8 cellular contexts compared by ENCODE assay signal in genomic region chr14:89041245-89041585, GRCh38.
DNase-seq lines count a peak whose midpoint lies in the region; ATAC-seq and TF ChIP-seq lines count a peak whose summit lies in the region.

No MANE protein-coding gene starts in this region.

- in situ Hi-C loops in transverse colon (cut with MboI; ENCODE audit: low pct_ligation_motif_present in 1 of 4, low pct_unique_long_range_greater_than_20kb in 1 of 4, low sequenced_read_pairs in 3 of 4): loop anchor here (5.0 to 25.0 kb wide), 6 partner anchors 346 to 1196 kb away; partner anchors contain the start of gene FOXN3 (in 1 of the 4)

- H3K4me3 ChIP-seq in transverse colon (peak overlapping the region in 3 of 4 donors; percentile 23 to 44 (median 24)), MG63 (no peak overlapping the region)

- H3K27me3 ChIP-seq in layer of hippocampus (ENCODE audit: control insufficient read depth, insufficient read depth, low read length) (no peaks in the 10 kb centered on the region), transverse colon (no peaks in the 10 kb centered on the region), MG63 (no peaks in the 10 kb centered on the region)

- no peak for TF ChIP-seq EP300 in transverse colon (IDR thresholded peaks at IDR 0.05; ENCODE audit: low read depth)

- DNase-seq in NCI-H1436 (lab: John Stamatoyannopoulos, UW) (peak; percentile 23), NCI-H1436 treated with DMSO at 0.1 percent for 48 hours (lab: John Stamatoyannopoulos, UW) (no peak), activated B cell treated with CpG ODN at 0.5 μM for 24 hours (no peak), transverse colon (peak; percentile 63), MG63 (no peak), occipital lobe (lab: John Stamatoyannopoulos, UW) (no peak)

- H3K36me3 Mint-ChIP-seq in activated B cell treated with CpG ODN at 0.5 μM for 24 hours (ENCODE audit: low read depth): no peaks in the 10 kb centered on the region

- POLR2A ChIA-PET in activated B cell treated with CpG ODN at 0.5 μM for 24 hours (lab: Charles Lee): interaction anchor here (1.0 kb wide), 1 partner anchor 389 kb away, joined by 3 read pairs; no protein-coding TSS in a partner anchor

- no peaks in the 10 kb centered on the region for H3K36me3 ChIP-seq in transverse colon
- H3K36me3 ChIP-seq in MG63: no peaks in the 10 kb centered on the region

- CTCF ChIA-PET in activated B cell treated with CpG ODN at 0.5 μM for 24 hours (lab: Charles Lee): interaction anchor here (0.9 to 2.7 kb wide), 11 partner anchors 14 to 874 kb away, joined by 3 to 13 read pairs (median 5); no protein-coding TSS in a partner anchor

- TF ChIP-seq POLR2A in transverse colon (IDR thresholded peaks at IDR 0.05): no peak

- H3K4me1 ChIP-seq in transverse colon: peaks cover 3 to 22% (median 8%) of the 10 kb centered on the region in 4 donors

- H3K9me3 ChIP-seq in transverse colon (no peaks in the 10 kb centered on the region), MG63 (no peaks in the 10 kb centered on the region)

- TF ChIP-seq CTCF in activated B cell treated with CpG ODN at 0.5 μM for 24 hours (IDR thresholded peaks at IDR 0.05) (no peak), transverse colon (IDR thresholded peaks at IDR 0.05) (peak in 1 of 5 experiments; percentile 17)

- H3K4me3 Mint-ChIP-seq in activated B cell treated with CpG ODN at 0.5 μM for 24 hours: peak overlapping the region; percentile 81

- H3K9me3 Mint-ChIP-seq in activated B cell treated with CpG ODN at 0.5 μM for 24 hours: peaks cover 5% of the 10 kb centered on the region

- H3K27ac Mint-ChIP-seq in activated B cell treated with CpG ODN at 0.5 μM for 24 hours: no peak overlapping the region

- 20% methylated on average over 8 of the region's 8 CpGs; no CpG with 5 or more reads in 1 of the 2 donors for WGBS in transverse colon (ENCODE audit: low coverage in 1 of 2), 2 donors

- ATAC-seq in activated B cell treated with CpG ODN at 0.5 μM for 24 hours (ENCODE audit: low read depth): peak; percentile 21
- ATAC-seq in HG03095 (IDR thresholded peaks at IDR 0.05; ENCODE audit: unreplicated experiment): no peak

- peaks cover 33% of the 10 kb centered on the region for H3K27me3 Mint-ChIP-seq in activated B cell treated with CpG ODN at 0.5 μM for 24 hours

- H3K4me1 Mint-ChIP-seq in activated B cell treated with CpG ODN at 0.5 μM for 24 hours: peaks cover 14% of the 10 kb centered on the region

- H3K27ac ChIP-seq in layer of hippocampus (ENCODE audit: low read depth, low read length) (peak overlapping the region; percentile 78), transverse colon (peak overlapping the region; percentile 84 to 92 (median 88))

- intact Hi-C loops in activated B cell treated with CpG ODN at 0.5 μM for 24 hours (cut with micrococcal nuclease) (loop anchor here (2.0 to 10.0 kb wide), 4 partner anchors 126 to 574 kb away; no protein-coding TSS in a partner anchor), transverse colon (cut with DNase I; ENCODE audit: low total_unique reads) (loop anchor here (5.0 kb wide), 1 partner anchor 871 kb away; no protein-coding TSS in a partner anchor)

Comparison
In these comparisons a context has a peak if more than half of its experiments do, and no peak if none do; other contexts are left out.
1. DNase-seq: peak in NCI-H1436 (single experiment) and transverse colon (single experiment); none in NCI-H1436 treated with DMSO at 0.1 percent for 48 hours (single experiment), activated B cell treated with CpG ODN at 0.5 μM for 24 hours (single experiment), MG63 (single experiment) and occipital lobe (single experiment).